In genomic region chr16:51510416-51510815, GRCh38 we compare ENCODE assay signal across 24 cellular contexts.
"Had no signal": no experiment of that assay in that cellular context is flagged by ENCODE, and none has a peak within 500 bp of the region (broad histone marks: within the 10 kb centered on the region; RNA-seq: fewer than 3 reads in every experiment).

No MANE protein-coding gene starts in this region.

- H3K4me3 ChIP-seq: lower lobe of right lung, mucosa of descending colon, pancreas, psoas muscle, right atrium auricular region, right lobe of liver, smooth muscle cell, thoracic aorta, tibial artery, upper lobe of right lung had no signal

- DNase-seq: islet precursor cell; left cardiac atrium; lower lobe of right lung; mammary epithelial cell; mesendoderm; mucosa of descending colon; naive thymus-derived CD8-positive, alpha-beta T cell; pancreas; psoas muscle; right lobe of liver; stimulated activated CD4-positive, alpha-beta T cell treated with anti-CD3 and anti-CD28 coated beads, Interleukin-1b, Interleukin-23, amount 100 ng/mL, for 48 hours; stimulated activated CD4-positive, alpha-beta T cell treated with anti-CD3 and anti-CD28 coated beads, Interleukin-2, amount 100 ng/mL, for 48 hours; stimulated activated CD4-positive, alpha-beta T cell treated with anti-CD3 and anti-CD28 coated beads, Interleukin-4, amount 100 ng/mL, for 4 hours; stimulated activated CD8-positive, alpha-beta memory T cell treated with anti-CD3 and anti-CD28 coated beads, Interleukin-4, amount 100 ng/mL, for 48 hours; stimulated activated naive CD4-positive, alpha-beta T cell treated with Interleukin-2 at 50 U/mL for 16 hours; stimulated activated naive CD8-positive, alpha-beta T cell treated with anti-CD3 and anti-CD28 coated beads, Interleukin-15, amount 100 ng/mL, for 72 hours; tibial artery; trophoblast cell; upper lobe of right lung had no signal

- H3K27ac ChIP-seq: lower lobe of right lung, pancreas, psoas muscle, right atrium auricular region, right lobe of liver, thoracic aorta, tibial artery, upper lobe of right lung had no signal

- ATAC-seq: left cardiac atrium; left lobe of liver; lower lobe of right lung; mucosa of descending colon; naive thymus-derived CD8-positive, alpha-beta T cell; pancreas; psoas muscle; right lobe of liver; stimulated activated memory B cell treated with anti-CD40 and anti-IgM and Interleukin-4, amounts not matched to agents 10 μg/mL and 1 μg/mL and 100 μg/mL, for 72 hours; stimulated activated naive CD8-positive, alpha-beta T cell treated with anti-CD3 and anti-CD28 coated beads, Interleukin-15, amount 100 ng/mL, for 72 hours; upper lobe of right lung had no signal

- H3K36me3 ChIP-seq: lower lobe of right lung, pancreas, right atrium auricular region, right lobe of liver, thoracic aorta, tibial artery, upper lobe of right lung had no signal

- H3K27me3 ChIP-seq: pancreas, right atrium auricular region, right lobe of liver, tibial artery, upper lobe of right lung had no signal
